11 cellular contexts compared by ENCODE assay signal in the genomic region with DNA sequence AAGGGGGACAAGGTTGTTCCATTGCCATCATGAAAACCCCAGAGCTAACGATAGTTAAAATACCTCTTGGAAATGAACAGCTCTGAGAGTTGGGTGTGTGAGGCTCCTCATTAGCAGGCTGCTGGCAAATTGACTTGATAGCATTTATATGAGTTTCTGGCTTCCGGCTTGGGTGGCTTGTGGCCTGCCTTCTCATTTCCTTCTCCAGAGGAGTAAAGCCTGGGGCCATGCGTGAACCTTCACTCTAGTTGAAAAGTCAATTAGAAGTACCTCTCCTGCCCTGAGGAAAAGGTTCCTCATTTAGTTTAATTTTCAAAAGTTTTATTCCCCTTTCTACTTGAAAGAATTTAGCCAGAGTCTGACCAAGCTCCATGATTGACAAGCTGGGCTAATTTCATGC.
DNase-seq lines count a peak whose midpoint lies in the region; ATAC-seq lines count a peak whose summit lies in the region.
"Had no signal": no experiment of that assay in that cellular context is flagged by ENCODE, and none has a peak within 500 bp of the region (broad histone marks: within the 10 kb centered on the region; RNA-seq: fewer than 3 reads in every experiment).

No MANE protein-coding gene starts in this region.

- peaks cover 64 to 67% (median 65%) of the 10 kb centered on the region in 3 donors for H3K4me1 Mint-ChIP-seq in IgD-negative memory B cell
- H3K4me1 Mint-ChIP-seq in activated naive CD4-positive, alpha-beta T cell treated with anti-CD3 and anti-CD28 coated beads, Interleukin-2, amount 50 U/mL, for 24 hours: peaks cover 73% of the 10 kb centered on the region
- H3K4me1 Mint-ChIP-seq: endodermal cell had no signal

- DNase-seq in UCSD-AML1 (lab: John Stamatoyannopoulos, UW; ENCODE audit: unreplicated experiment) (peak; percentile 49), NCI-H1694 treated with DMSO at 0.1 percent for 48 hours (lab: John Stamatoyannopoulos, UW) (no peak)
- DNase-seq in stimulated activated CD8-positive, alpha-beta memory T cell treated with anti-CD3 and anti-CD28 coated beads, Interleukin-4, amount 100 ng/mL, for 48 hours: peak; percentile 36
- DNase-seq: Calu3, endodermal cell, hypothalamus had no signal

- ATAC-seq in GM21723 (IDR thresholded peaks at IDR 0.05; ENCODE audit: unreplicated experiment): no peak
- ATAC-seq in GM19455 (IDR thresholded peaks at IDR 0.05; ENCODE audit: unreplicated experiment): no peak
- ATAC-seq in HG03045 (IDR thresholded peaks at IDR 0.05; ENCODE audit: unreplicated experiment): no peak

- no peaks in the 10 kb centered on the region for H3K9me3 Mint-ChIP-seq in IgD-negative memory B cell
- H3K9me3 Mint-ChIP-seq in activated naive CD4-positive, alpha-beta T cell treated with anti-CD3 and anti-CD28 coated beads, Interleukin-2, amount 50 U/mL, for 24 hours: no peaks in the 10 kb centered on the region
- H3K9me3 Mint-ChIP-seq: endodermal cell had no signal

- peak overlapping the region in 2 of 4 donors; percentile 51 to 70 for H3K4me3 Mint-ChIP-seq in IgD-negative memory B cell
- peak overlapping the region; percentile 15 for H3K4me3 Mint-ChIP-seq in activated naive CD4-positive, alpha-beta T cell treated with anti-CD3 and anti-CD28 coated beads, Interleukin-2, amount 50 U/mL, for 24 hours
- H3K4me3 Mint-ChIP-seq: endodermal cell had no signal

- H3K36me3 Mint-ChIP-seq in IgD-negative memory B cell: peaks cover 28% of the 10 kb centered on the region
- H3K36me3 Mint-ChIP-seq in activated naive CD4-positive, alpha-beta T cell treated with anti-CD3 and anti-CD28 coated beads, Interleukin-2, amount 50 U/mL, for 24 hours: peaks cover 29% of the 10 kb centered on the region

- H3K27me3 Mint-ChIP-seq in IgD-negative memory B cell: no peaks in the 10 kb centered on the region
- H3K27me3 Mint-ChIP-seq in activated naive CD4-positive, alpha-beta T cell treated with anti-CD3 and anti-CD28 coated beads, Interleukin-2, amount 50 U/mL, for 24 hours: no peaks in the 10 kb centered on the region

- H3K27ac Mint-ChIP-seq in IgD-negative memory B cell: peak overlapping the region; percentile 69 to 85 (median 82)
- peak overlapping the region; percentile 19 for H3K27ac Mint-ChIP-seq in activated naive CD4-positive, alpha-beta T cell treated with anti-CD3 and anti-CD28 coated beads, Interleukin-2, amount 50 U/mL, for 24 hours
- H3K27ac Mint-ChIP-seq: endodermal cell had no signal
